Comparison of ENCODE assay signal across 9 cellular contexts in genomic region chr18:26470011-26470637, GRCh38.
A peak's percentile ranks its signal among the peaks of the same experiment; 100 is the strongest.
DNase-seq lines count a peak whose midpoint lies in the region; ATAC-seq and TF ChIP-seq lines count a peak whose summit lies in the region.
"Had no signal": no experiment of that assay in that cellular context is flagged by ENCODE, and none has a peak within 500 bp of the region (broad histone marks: within the 10 kb centered on the region; RNA-seq: fewer than 3 reads in every experiment).

No MANE protein-coding gene starts in this region.

- intact Hi-C loops in testis (cut with DNase I; ENCODE audit: low total_unique reads): no loop called here

- no peaks in the 10 kb centered on the region for H3K9me3 Mint-ChIP-seq in activated T-helper 17 cell treated with anti-CD3 and anti-CD28 coated beads, Interleukin-2, amount 50 U/mL, for 72 hours

- no peaks in the 10 kb centered on the region for H3K27me3 Mint-ChIP-seq in activated T-helper 17 cell treated with anti-CD3 and anti-CD28 coated beads, Interleukin-2, amount 50 U/mL, for 72 hours

- H3K27ac ChIP-seq in SU-DHL-6 (ENCODE audit: low read depth, low read length) (no peak overlapping the region), testis (no peak overlapping the region)
- H3K27ac ChIP-seq: SJSA1 had no signal

- H3K36me3 ChIP-seq in SU-DHL-6 (ENCODE audit: low read length): no peaks in the 10 kb centered on the region
- no peaks in the 10 kb centered on the region for H3K36me3 ChIP-seq in testis (ENCODE audit: low read depth, missing control alignments)

- H3K4me3 ChIP-seq in SU-DHL-6 (ENCODE audit: insufficient read depth, low read length, poor library complexity, severe bottlenecking) (no peak overlapping the region), testis (no peak overlapping the region)
- H3K4me3 ChIP-seq: SJSA1 had no signal

- no peak overlapping the region for H3K4me3 Mint-ChIP-seq in activated T-helper 17 cell treated with anti-CD3 and anti-CD28 coated beads, Interleukin-2, amount 50 U/mL, for 72 hours

- 81 to 89% methylated on average over 10 of the region's 10 CpGs for WGBS in testis, 2 donors

- H3K79me2 ChIP-seq in SU-DHL-6 (ENCODE audit: insufficient read depth, low read length): no peaks in the 10 kb centered on the region

- H3K4me1 Mint-ChIP-seq in activated T-helper 17 cell treated with anti-CD3 and anti-CD28 coated beads, Interleukin-2, amount 50 U/mL, for 72 hours: no peaks in the 10 kb centered on the region

- no peaks in the 10 kb centered on the region for H3F3A ChIP-seq in SU-DHL-6 (ENCODE audit: insufficient read depth)

- ATAC-seq in GM19463 (IDR thresholded peaks at IDR 0.05; ENCODE audit: unreplicated experiment) (peak; percentile 83), HG03354 (IDR thresholded peaks at IDR 0.05; ENCODE audit: poor library complexity, severe bottlenecking, unreplicated experiment) (peak; percentile 93)
- ATAC-seq in activated T-helper 17 cell treated with anti-CD3 and anti-CD28 coated beads, Interleukin-2, amount 50 U/mL, for 72 hours (replicated peaks): no peak

- no peak for TF ChIP-seq CTCF in SU-DHL-6 (IDR thresholded peaks at IDR 0.05; ENCODE audit: insufficient read depth, low read length, poor library complexity, severe bottlenecking)
- no peak for TF ChIP-seq CTCF in testis (IDR thresholded peaks at IDR 0.05)

- no peaks in the 10 kb centered on the region for H3K4me1 ChIP-seq in testis

- peak; percentile 88 for DNase-seq in DMS153 (lab: John Stamatoyannopoulos, UW)
- no peak for DNase-seq in stimulated activated CD4-positive, alpha-beta T cell treated with anti-CD3 and anti-CD28 coated beads, Interleukin-2, amount 100 ng/mL, for 24 hours
- no peak for DNase-seq in Ammon's horn (ENCODE audit: low spot score)
- no peak for DNase-seq in testis

- no peaks in the 10 kb centered on the region for H4K20me1 ChIP-seq in SU-DHL-6 (ENCODE audit: low read depth, low read length)

- no peaks in the 10 kb centered on the region for H3K9me3 ChIP-seq in SU-DHL-6 (ENCODE audit: insufficient read depth, low read length)
- H3K9me3 ChIP-seq in testis: no peaks in the 10 kb centered on the region
- H3K9me3 ChIP-seq: SJSA1 had no signal

- H3K27me3 ChIP-seq in SU-DHL-6 (ENCODE audit: low read length): no peaks in the 10 kb centered on the region
- H3K27me3 ChIP-seq in testis: no peaks in the 10 kb centered on the region
- H3K27me3 ChIP-seq: SJSA1 had no signal

- peak overlapping the region; percentile 9 for H3K4me2 ChIP-seq in SU-DHL-6 (ENCODE audit: low read depth, low read length, poor library complexity, severe bottlenecking)

- H3K36me3 Mint-ChIP-seq in activated T-helper 17 cell treated with anti-CD3 and anti-CD28 coated beads, Interleukin-2, amount 50 U/mL, for 72 hours (ENCODE audit: low read depth): no peaks in the 10 kb centered on the region

- no peak for TF ChIP-seq POLR2A in testis (IDR thresholded peaks at IDR 0.05)

- no peak overlapping the region for H2AFZ ChIP-seq in SU-DHL-6 (ENCODE audit: low read depth, low read length, severe bottlenecking)

- H3K27ac Mint-ChIP-seq in activated T-helper 17 cell treated with anti-CD3 and anti-CD28 coated beads, Interleukin-2, amount 50 U/mL, for 72 hours: no peak overlapping the region

- H3K9ac ChIP-seq in SU-DHL-6 (ENCODE audit: low read length): no peak overlapping the region

- no peaks in the 10 kb centered on the region for H3K9me2 ChIP-seq in SU-DHL-6 (replicated peaks; ENCODE audit: insufficient read depth, low read length)
